16 cellular contexts compared by ENCODE assay signal in genomic region chr13:24224232-24224680, GRCh38.
DNase-seq lines count a peak whose midpoint lies in the region; ATAC-seq, FAIRE-seq and TF ChIP-seq lines count a peak whose summit lies in the region.
"Had no signal": no experiment of that assay in that cellular context is flagged by ENCODE, and none has a peak within 500 bp of the region (broad histone marks: within the 10 kb centered on the region; RNA-seq: fewer than 3 reads in every experiment).

No MANE protein-coding gene starts in this region.

- TF ChIP-seq POLR2A in GM12878 (IDR thresholded peaks at IDR 0.05; ENCODE audit: low read depth, low read length): no peak

- RAD21 ChIA-PET in GM12878 (lab: Charles Lee; ENCODE audit: unreplicated experiment): interaction anchor here (1.0 to 1.4 kb wide), 2 partner anchors 46 to 202 kb away, joined by 3 read pairs; no protein-coding TSS in a partner anchor

- no TSS peak for BruUV-seq in GM12878 (replicated peaks; lab: Mats Ljungman, UMichigan)

- H4K20me1 ChIP-seq in GM12878 (ENCODE audit: control insufficient read depth, insufficient read depth): no peaks in the 10 kb centered on the region

- peak overlapping the region; percentile 91 for H3K4me2 ChIP-seq in GM12878 (ENCODE audit: control insufficient read depth, insufficient read depth)

- no peaks in the 10 kb centered on the region for H3K27me3 ChIP-seq in GM12878 (replicated peaks in 1 of 2; ENCODE audit: control insufficient read depth in 2 of 2, insufficient read depth in 2 of 2, low read length in 1 of 2)

- 9% methylated on average over 9 of the region's 9 CpGs for WGBS in GM12878 (ENCODE audit: insufficient coverage, insufficient replicate concordance, low lambda C conversion rate, missing lambda C conversion rate)

- H3K4me1 Mint-ChIP-seq in activated T-cell treated with anti-CD3 and anti-CD28 coated beads, Interleukin-2, amount 50 U/mL, for 4 hours (ENCODE audit: low read depth): peaks cover 17% of the 10 kb centered on the region
- peaks cover 29% of the 10 kb centered on the region for H3K4me1 Mint-ChIP-seq in stimulated activated memory B cell treated with anti-CD40 and anti-IgM and Interleukin-4, amounts not matched to agents 10 μg/mL and 1 μg/mL and 100 μg/mL, for 72 hours

- no peaks in the 10 kb centered on the region for H3K36me3 Mint-ChIP-seq in activated T-cell treated with anti-CD3 and anti-CD28 coated beads, Interleukin-2, amount 50 U/mL, for 4 hours (ENCODE audit: insufficient read depth)
- H3K36me3 Mint-ChIP-seq in stimulated activated memory B cell treated with anti-CD40 and anti-IgM and Interleukin-4, amounts not matched to agents 10 μg/mL and 1 μg/mL and 100 μg/mL, for 72 hours: no peaks in the 10 kb centered on the region
- H3K36me3 Mint-ChIP-seq: type B pancreatic cell had no signal

- peak overlapping the region; percentile 81 for H2AFZ ChIP-seq in GM12878 (ENCODE audit: control insufficient read depth, low read depth, low read length)

- intact Hi-C loops in GM12878 (cut with micrococcal nuclease; ENCODE audit: unreplicated experiment): loop anchor here (10.0 kb wide), 1 partner anchor 759 kb away; no protein-coding TSS in a partner anchor

- H3K36me3 ChIP-seq in GM12878 (ENCODE audit: control insufficient read depth in 2 of 2, insufficient read depth in 2 of 2, low read length in 1 of 2): no peaks in the 10 kb centered on the region

- no peak for ATAC-seq in activated T-cell treated with anti-CD3 and anti-CD28 coated beads, Interleukin-2, amount 50 U/mL, for 4 hours
- peak; percentile 13 for ATAC-seq in GM21825 (IDR thresholded peaks at IDR 0.05; ENCODE audit: unreplicated experiment)
- no peak for ATAC-seq in GM12878
- peak; percentile 18 for ATAC-seq in stimulated activated memory B cell treated with anti-CD40 and anti-IgM and Interleukin-4, amounts not matched to agents 10 μg/mL and 1 μg/mL and 100 μg/mL, for 72 hours
- ATAC-seq in HG03159 (IDR thresholded peaks at IDR 0.05; ENCODE audit: unreplicated experiment): no peak

- peaks cover 20% of the 10 kb centered on the region for H3K4me1 ChIP-seq in GM12878 (ENCODE audit: control insufficient read depth, insufficient read depth, low read length)

- H3K79me2 ChIP-seq in GM12878 (ENCODE audit: control insufficient read depth, insufficient read depth, low read length): no peaks in the 10 kb centered on the region

- H3K4me3 Mint-ChIP-seq in activated T-cell treated with anti-CD3 and anti-CD28 coated beads, Interleukin-2, amount 50 U/mL, for 4 hours: peak overlapping the region; percentile 65
- H3K4me3 Mint-ChIP-seq in stimulated activated memory B cell treated with anti-CD40 and anti-IgM and Interleukin-4, amounts not matched to agents 10 μg/mL and 1 μg/mL and 100 μg/mL, for 72 hours: peak overlapping the region; percentile 76
- H3K4me3 Mint-ChIP-seq: type B pancreatic cell had no signal

- peak overlapping the region; percentile 57; the same call in 1 of the 2 replicates for H3K4me3 ChIP-seq in GM12878

- CTCF ChIA-PET in GM12878 (lab: Yijun Ruan, JAX): interaction anchor here (0.7 to 15.2 kb wide), 4 partner anchors 9 to 299 kb away, joined by 3 to 155 read pairs (median 4); no protein-coding TSS in a partner anchor

- no peak overlapping the region; the same call in 1 of the 2 replicates for H3K27ac ChIP-seq in GM12878 (ENCODE audit: control insufficient read depth, insufficient read depth)
- H3K27ac ChIP-seq: HL-60 had no signal

- H3K27me3 Mint-ChIP-seq in activated T-cell treated with anti-CD3 and anti-CD28 coated beads, Interleukin-2, amount 50 U/mL, for 4 hours (ENCODE audit: low read depth): no peaks in the 10 kb centered on the region
- no peaks in the 10 kb centered on the region for H3K27me3 Mint-ChIP-seq in stimulated activated memory B cell treated with anti-CD40 and anti-IgM and Interleukin-4, amounts not matched to agents 10 μg/mL and 1 μg/mL and 100 μg/mL, for 72 hours
- H3K27me3 Mint-ChIP-seq: type B pancreatic cell had no signal

- no peaks in the 10 kb centered on the region for H3K9me3 Mint-ChIP-seq in activated T-cell treated with anti-CD3 and anti-CD28 coated beads, Interleukin-2, amount 50 U/mL, for 4 hours
- H3K9me3 Mint-ChIP-seq in stimulated activated memory B cell treated with anti-CD40 and anti-IgM and Interleukin-4, amounts not matched to agents 10 μg/mL and 1 μg/mL and 100 μg/mL, for 72 hours: no peaks in the 10 kb centered on the region
- H3K9me3 Mint-ChIP-seq: type B pancreatic cell had no signal

- DNase-seq in activated T-cell treated with anti-CD3 and anti-CD28 coated beads, Interleukin-2, amount 50 U/mL, for 4 hours: no peak
- DNase-seq in activated T-cell treated with anti-CD3 and anti-CD28 coated beads, Interleukin-2, amount 50 U/mL, for 1 hour: no peak
- no peak for DNase-seq in GM12878 (ENCODE audit: low read depth, low spot score)
- no peak for DNase-seq in NCI-H510A treated with DMSO at 0.1 percent for 48 hours (lab: John Stamatoyannopoulos, UW)
- no peak for DNase-seq in NCI-H2227 treated with DMSO at 0.1 percent for 48 hours (lab: John Stamatoyannopoulos, UW)
- DNase-seq: amniotic stem cell; DMS 273 treated with DMSO at 0.1 percent for 48 hours; Karpas-422; NCI-H187 treated with DMSO at 0.1 percent for 48 hours; stimulated activated CD4-positive, alpha-beta T cell treated with anti-CD3 and anti-CD28 coated beads, Interleukin-15, amount 100 ng/mL, for 24 hours had no signal

- peak overlapping the region; percentile 74 for H3K27ac Mint-ChIP-seq in stimulated activated memory B cell treated with anti-CD40 and anti-IgM and Interleukin-4, amounts not matched to agents 10 μg/mL and 1 μg/mL and 100 μg/mL, for 72 hours
- H3K27ac Mint-ChIP-seq: type B pancreatic cell had no signal

- no peak for TF ChIP-seq EP300 in GM12878 (IDR thresholded peaks at IDR 0.05; ENCODE audit: borderline replicate concordance in 1 of 2, control insufficient read depth in 1 of 2, low read depth in 2 of 2, low read length in 2 of 2)

- no peak for TF ChIP-seq RAD21 in GM12878 (IDR thresholded peaks at IDR 0.05; ENCODE audit: insufficient read depth, low read depth, low read length)

- H3K9ac ChIP-seq in GM12878 (ENCODE audit: control insufficient read depth, insufficient read depth, low read length): peak overlapping the region; percentile 43; the same call in 1 of the 2 replicates

- no peak for TF ChIP-seq CTCF in GM12878 (IDR thresholded peaks at IDR 0.05 in 2 of 3, conservative IDR thresholded peaks at IDR 0.05 in 1 of 3; ENCODE audit: control insufficient read depth in 2 of 3, extremely low read depth in 1 of 3, insufficient read depth in 1 of 3, low read depth in 3 of 3, low read length in 3 of 3)

- FAIRE-seq in GM12878 (lab: Jason Lieb, UNC): no peak
- FAIRE-seq: H1 had no signal

- SMC1A ChIA-PET in GM12878 (lab: Charles Lee; ENCODE audit: uncharacterized antibody, unreplicated experiment): interaction anchor here (1.0 to 2.2 kb wide), 4 partner anchors 9 to 204 kb away, joined by 3 to 7 read pairs (median 3); no protein-coding TSS in a partner anchor

- in situ Hi-C loops in GM12878 (cut with MboI): loop anchor here (5.0 kb wide), 1 partner anchor 202 kb away; no protein-coding TSS in a partner anchor

- no peaks in the 10 kb centered on the region for H3K9me3 ChIP-seq in GM12878 (replicated peaks; ENCODE audit: control insufficient read depth, insufficient read depth, low read length)

- POLR2A ChIA-PET in GM12878 (lab: Charles Lee): no interaction called here

TF ChIP-seq in GM12878, 131 proteins besides CTCF, POLR2A, EP300 and RAD21 (continues in another document):
- TF ChIP-seq CHD1 (IDR thresholded peaks at IDR 0.05; ENCODE audit: low read depth, low read length) (no peak), ZBTB4 (CRISPR knock-in tag; IDR thresholded peaks at IDR 0.05) (no peak), MLLT1 (IDR thresholded peaks at IDR 0.05) (no peak)

Comparison
In these comparisons a context has a peak if more than half of its experiments do, and no peak if none do; other contexts are left out.
1. ATAC-seq: peak in GM21825 (single experiment) and stimulated activated memory B cell treated with anti-CD40 and anti-IgM and Interleukin-4, amounts not matched to agents 10 μg/mL and 1 μg/mL and 100 μg/mL, for 72 hours (single experiment); none in activated T-cell treated with anti-CD3 and anti-CD28 coated beads, Interleukin-2, amount 50 U/mL, for 4 hours (0 of 2), GM12878 (single experiment) and HG03159 (single experiment).